In genomic region chr9:134969401-134969800, GRCh38 we compare ENCODE assay signal across 33 cellular contexts. TPM values are rescaled to one million over a fixed set of nuclear protein-coding genes. Genes with fewer than 3 reads are reported as not detected.
"Had no signal": no experiment of that assay in that cellular context is flagged by ENCODE, and none has a peak within 500 bp of the region (broad histone marks: within the 10 kb centered on the region; RNA-seq: fewer than 3 reads in every experiment).

No MANE protein-coding gene starts in this region.

- H3K4me1 Mint-ChIP-seq: activated naive CD4-positive, alpha-beta T cell treated with anti-CD3 and anti-CD28 coated beads, Interleukin-2, amount 50 U/mL, for 24 hours; activated naive CD8-positive, alpha-beta T cell treated with anti-CD3 and anti-CD28 coated beads, Interleukin-2, amount 50 U/mL, for 24 hours; immature natural killer cell; stimulated activated effector memory CD8-positive, alpha-beta T cell treated with anti-CD3 and anti-CD28 coated beads, Interleukin-12 subunit alpha, Interleukin-12 subunit beta, amount 100 ng/mL, for 72 hours had no signal

- H3K4me3 Mint-ChIP-seq: activated naive CD4-positive, alpha-beta T cell treated with anti-CD3 and anti-CD28 coated beads, Interleukin-2, amount 50 U/mL, for 24 hours; activated naive CD8-positive, alpha-beta T cell treated with anti-CD3 and anti-CD28 coated beads, Interleukin-2, amount 50 U/mL, for 24 hours; immature natural killer cell; stimulated activated effector memory CD8-positive, alpha-beta T cell treated with anti-CD3 and anti-CD28 coated beads, Interleukin-12 subunit alpha, Interleukin-12 subunit beta, amount 100 ng/mL, for 72 hours; stimulated activated naive CD8-positive, alpha-beta T cell treated with anti-CD3 and anti-CD28 coated beads, Interleukin-15, Interleukin-2, amounts not matched to agents 100 ng/mL and 50 ng/mL, for 24 hours; T-helper 1 cell treated with Interleukin-12 subunit alpha and Interleukin-12 subunit beta and Interleukin-4 antibody, amounts not matched to agents 30 μg/mL and 1 μg/mL, for 36 hours had no signal

- H3K4me1 ChIP-seq: colonic mucosa, pancreas, psoas muscle, upper lobe of left lung had no signal

- DNase-seq: activated CD4-positive, alpha-beta T cell treated with anti-CD3 and anti-CD28 coated beads for 4 hours; activated CD4-positive, alpha-beta T cell treated with anti-CD3 and anti-CD28 coated beads, Interleukin-2, amount 50 U/mL, for 4 hours; activated CD8-positive, alpha-beta memory T cell treated with anti-CD3 and anti-CD28 coated beads for 24 hours; activated gamma-delta T cell; activated naive CD8-positive, alpha-beta T cell treated with anti-CD3 and anti-CD28 coated beads, Interleukin-2, amount 50 U/mL, for 24 hours; amygdala; colonic mucosa; effector CD8-positive, alpha-beta T cell; foreskin fibroblast; hypothalamus; immature natural killer cell; SK-N-SH; stimulated activated CD4-positive, alpha-beta T cell treated with anti-CD3 and anti-CD28 coated beads, Interleukin-4, amount 100 ng/mL, for 24 hours; substantia nigra; SW 1271; T-helper 9 cell; upper lobe of left lung had no signal

- H3K27ac ChIP-seq: colonic mucosa, heart left ventricle, pancreas, psoas muscle, upper lobe of left lung, VCaP had no signal

- H3K9me2 ChIP-seq: SK-N-SH had no signal

- H3K9ac ChIP-seq: SK-N-SH had no signal

- H3K9me3 Mint-ChIP-seq: activated naive CD4-positive, alpha-beta T cell treated with anti-CD3 and anti-CD28 coated beads, Interleukin-2, amount 50 U/mL, for 24 hours; activated naive CD8-positive, alpha-beta T cell treated with anti-CD3 and anti-CD28 coated beads, Interleukin-2, amount 50 U/mL, for 24 hours; immature natural killer cell; nephron; stimulated activated effector memory CD8-positive, alpha-beta T cell treated with anti-CD3 and anti-CD28 coated beads, Interleukin-12 subunit alpha, Interleukin-12 subunit beta, amount 100 ng/mL, for 72 hours; stimulated activated naive CD8-positive, alpha-beta T cell treated with anti-CD3 and anti-CD28 coated beads, Interleukin-15, Interleukin-2, amounts not matched to agents 100 ng/mL and 50 ng/mL, for 24 hours; T-helper 1 cell treated with Interleukin-12 subunit alpha and Interleukin-12 subunit beta and Interleukin-4 antibody, amounts not matched to agents 30 μg/mL and 1 μg/mL, for 36 hours had no signal

- H3K4me2 ChIP-seq: SK-N-SH had no signal

- H3K9me3 ChIP-seq: colonic mucosa, pancreas, psoas muscle, SK-N-SH, upper lobe of left lung had no signal

- ATAC-seq: activated naive CD8-positive, alpha-beta T cell treated with anti-CD3 and anti-CD28 coated beads, Interleukin-2, amount 50 U/mL, for 24 hours; esophagus mucosa; heart left ventricle; pancreas; psoas muscle; stimulated activated effector memory CD8-positive, alpha-beta T cell treated with anti-CD3 and anti-CD28 coated beads, Interleukin-12 subunit alpha, Interleukin-12 subunit beta, amount 100 ng/mL, for 72 hours had no signal

- H3K27ac Mint-ChIP-seq: activated naive CD4-positive, alpha-beta T cell treated with anti-CD3 and anti-CD28 coated beads, Interleukin-2, amount 50 U/mL, for 24 hours; activated naive CD8-positive, alpha-beta T cell treated with anti-CD3 and anti-CD28 coated beads, Interleukin-2, amount 50 U/mL, for 24 hours; immature natural killer cell; stimulated activated effector memory CD8-positive, alpha-beta T cell treated with anti-CD3 and anti-CD28 coated beads, Interleukin-12 subunit alpha, Interleukin-12 subunit beta, amount 100 ng/mL, for 72 hours; stimulated activated naive CD8-positive, alpha-beta T cell treated with anti-CD3 and anti-CD28 coated beads, Interleukin-15, Interleukin-2, amounts not matched to agents 100 ng/mL and 50 ng/mL, for 24 hours; T-helper 1 cell treated with Interleukin-12 subunit alpha and Interleukin-12 subunit beta and Interleukin-4 antibody, amounts not matched to agents 30 μg/mL and 1 μg/mL, for 36 hours had no signal

- FAIRE-seq: bronchial epithelial cell, endothelial cell of umbilical vein, pancreas, TTC549 had no signal

- H3K36me3 Mint-ChIP-seq: activated naive CD4-positive, alpha-beta T cell treated with anti-CD3 and anti-CD28 coated beads, Interleukin-2, amount 50 U/mL, for 24 hours; immature natural killer cell; stimulated activated effector memory CD8-positive, alpha-beta T cell treated with anti-CD3 and anti-CD28 coated beads, Interleukin-12 subunit alpha, Interleukin-12 subunit beta, amount 100 ng/mL, for 72 hours had no signal

- H3K36me3 ChIP-seq: colonic mucosa, heart left ventricle, pancreas, upper lobe of left lung had no signal

- H3K4me3 ChIP-seq: colonic mucosa, heart left ventricle, pancreas, psoas muscle, upper lobe of left lung had no signal

- H3K27me3 ChIP-seq: colonic mucosa, upper lobe of left lung had no signal

RNA-seq across cellular contexts. Expression of gene FCN1, which starts 51.7 kb away (rescaled TPM):
- total RNA-seq: bronchial epithelial cell, dermis microvascular lymphatic vessel endothelial cell, endothelial cell of umbilical vein, kidney epithelial cell, lung microvascular endothelial cell had no signal
- polyA plus RNA-seq: endothelial cell of umbilical vein, SK-N-SH had no signal
